Comparison of ENCODE assay signal across 26 cellular contexts in genomic region chr2:74427551-74427950, GRCh38. TPM values are rescaled to one million over a fixed set of nuclear protein-coding genes. Genes with fewer than 3 reads are reported as not detected.
DNase-seq lines count a peak whose midpoint lies in the region; ATAC-seq and TF ChIP-seq lines count a peak whose summit lies in the region.
"Had no signal": no experiment of that assay in that cellular context is flagged by ENCODE, and none has a peak within 500 bp of the region (broad histone marks: within the 10 kb centered on the region; RNA-seq: fewer than 3 reads in every experiment).

No MANE protein-coding gene starts in this region.

- peak overlapping the region; percentile 5 for H3K27ac Mint-ChIP-seq in activated CD4-positive, alpha-beta memory T cell treated with anti-CD3 and anti-CD28 coated beads for 36 hours
- no peak overlapping the region for H3K27ac Mint-ChIP-seq in activated CD4-positive, alpha-beta memory T cell treated with anti-CD3 and anti-CD28 coated beads, Interleukin-2, amount 10 ng/mL, durations not matched to agents 7 days and 5 days
- H3K27ac Mint-ChIP-seq: activated naive CD8-positive, alpha-beta T cell treated with anti-CD3 and anti-CD28 coated beads, Interleukin-2, amount 50 U/mL, for 24 hours; B cell had no signal

- TF ChIP-seq CTCF in epithelial cell of esophagus (IDR thresholded peaks at IDR 0.05; ENCODE audit: insufficient read depth, low read depth, low read length, missing control alignments) = no peak
- TF ChIP-seq CTCF in upper lobe of right lung (IDR thresholded peaks at IDR 0.05) = no peak

- no peak for DNase-seq in activated CD4-positive, alpha-beta memory T cell treated with anti-CD3 and anti-CD28 coated beads for 36 hours
- no peak for DNase-seq in activated CD4-positive, alpha-beta memory T cell treated with anti-CD3 and anti-CD28 coated beads, Interleukin-2, amount 10 ng/mL, durations not matched to agents 7 days and 5 days
- DNase-seq in RKO (ENCODE audit: low spot score) (peak; percentile 35), epithelial cell of esophagus (ENCODE audit: low read depth) (peak; percentile 73), upper lobe of right lung (peak; percentile 19), C1 segment of cervical spinal cord (lab: John Stamatoyannopoulos, UW) (no peak)
- DNase-seq: activated CD4-positive, alpha-beta T cell treated with anti-CD3 and anti-CD28 coated beads for 4 hours; activated gamma-delta T cell treated with Interleukin-2 at 50 U/mL for 16 hours; activated naive CD8-positive, alpha-beta T cell treated with anti-CD3 and anti-CD28 coated beads, Interleukin-2, amount 50 U/mL, for 24 hours; activated T-cell treated with anti-CD3 and anti-CD28 coated beads, Interleukin-2, amount 50 U/mL, for 1 hour; DMS53; erythroblast; left cardiac atrium; NCI-H1417 treated with DMSO at 0.1 percent for 48 hours; NCI-H2081; NCI-H345; NCI-H748 treated with DMSO at 0.1 percent for 48 hours; psoas muscle; stimulated activated naive CD4-positive, alpha-beta T cell treated with Interleukin-2 at 50 U/mL for 16 hours; T-helper 1 cell had no signal

- POLR2A ChIA-PET in activated CD4-positive, alpha-beta memory T cell treated with anti-CD3 and anti-CD28 coated beads for 36 hours (lab: Charles Lee) = no interaction called here
- POLR2A ChIA-PET in activated CD4-positive, alpha-beta memory T cell treated with anti-CD3 and anti-CD28 coated beads, Interleukin-2, amount 10 ng/mL, durations not matched to agents 7 days and 5 days (lab: Charles Lee) = interaction anchor here (1.1 kb wide), 1 partner anchor 27 kb away, joined by 3 read pairs; the partner anchor contains the start of gene INO80B

- peaks cover 14% of the 10 kb centered on the region for H3K36me3 Mint-ChIP-seq in activated CD4-positive, alpha-beta memory T cell treated with anti-CD3 and anti-CD28 coated beads for 36 hours
- peaks cover 28% of the 10 kb centered on the region for H3K36me3 Mint-ChIP-seq in activated CD4-positive, alpha-beta memory T cell treated with anti-CD3 and anti-CD28 coated beads, Interleukin-2, amount 10 ng/mL, durations not matched to agents 7 days and 5 days (ENCODE audit: low read depth)

- CTCF ChIA-PET in activated CD4-positive, alpha-beta memory T cell treated with anti-CD3 and anti-CD28 coated beads for 36 hours (lab: Charles Lee) = no interaction called here
- CTCF ChIA-PET in activated CD4-positive, alpha-beta memory T cell treated with anti-CD3 and anti-CD28 coated beads, Interleukin-2, amount 10 ng/mL, durations not matched to agents 7 days and 5 days (lab: Charles Lee) = no interaction called here

- intact Hi-C loops in activated CD4-positive, alpha-beta memory T cell treated with anti-CD3 and anti-CD28 coated beads for 36 hours (cut with micrococcal nuclease) = no loop called here
- intact Hi-C loops in upper lobe of right lung (cut with DNase I) = no loop called here

- H3K27me3 ChIP-seq in upper lobe of right lung = no peaks in the 10 kb centered on the region
- H3K27me3 ChIP-seq: SJSA1 had no signal

- H3K4me1 ChIP-seq in upper lobe of right lung = no peaks in the 10 kb centered on the region
- H3K4me1 ChIP-seq: HAP-1, psoas muscle, SJSA1 had no signal

- H3K9me3 ChIP-seq in upper lobe of right lung = no peaks in the 10 kb centered on the region
- H3K9me3 ChIP-seq: HAP-1, psoas muscle, SJSA1 had no signal

- H3K36me3 ChIP-seq in upper lobe of right lung = peaks cover 33% of the 10 kb centered on the region

- no peak overlapping the region for H3K4me3 Mint-ChIP-seq in activated CD4-positive, alpha-beta memory T cell treated with anti-CD3 and anti-CD28 coated beads for 36 hours
- no peak overlapping the region for H3K4me3 Mint-ChIP-seq in activated CD4-positive, alpha-beta memory T cell treated with anti-CD3 and anti-CD28 coated beads, Interleukin-2, amount 10 ng/mL, durations not matched to agents 7 days and 5 days
- H3K4me3 Mint-ChIP-seq: activated naive CD8-positive, alpha-beta T cell treated with anti-CD3 and anti-CD28 coated beads, Interleukin-2, amount 50 U/mL, for 24 hours; B cell had no signal

- no peaks in the 10 kb centered on the region for H3K27me3 Mint-ChIP-seq in activated CD4-positive, alpha-beta memory T cell treated with anti-CD3 and anti-CD28 coated beads for 36 hours
- no peaks in the 10 kb centered on the region for H3K27me3 Mint-ChIP-seq in activated CD4-positive, alpha-beta memory T cell treated with anti-CD3 and anti-CD28 coated beads, Interleukin-2, amount 10 ng/mL, durations not matched to agents 7 days and 5 days
- H3K27me3 Mint-ChIP-seq: activated naive CD8-positive, alpha-beta T cell treated with anti-CD3 and anti-CD28 coated beads, Interleukin-2, amount 50 U/mL, for 24 hours; B cell had no signal

- peaks cover 8% of the 10 kb centered on the region for H3K4me1 Mint-ChIP-seq in activated CD4-positive, alpha-beta memory T cell treated with anti-CD3 and anti-CD28 coated beads for 36 hours (ENCODE audit: low read depth)
- H3K4me1 Mint-ChIP-seq in activated CD4-positive, alpha-beta memory T cell treated with anti-CD3 and anti-CD28 coated beads, Interleukin-2, amount 10 ng/mL, durations not matched to agents 7 days and 5 days = peaks cover 14% of the 10 kb centered on the region

- ATAC-seq in upper lobe of right lung (no peak), HG02588 (IDR thresholded peaks at IDR 0.05; ENCODE audit: unreplicated experiment) (no peak), GM18502 (IDR thresholded peaks at IDR 0.05; ENCODE audit: poor library complexity, unreplicated experiment) (no peak)
- ATAC-seq: activated naive CD8-positive, alpha-beta T cell treated with anti-CD3 and anti-CD28 coated beads, Interleukin-2, amount 50 U/mL, for 24 hours; left cardiac atrium; psoas muscle had no signal

- H3K9me3 Mint-ChIP-seq in activated CD4-positive, alpha-beta memory T cell treated with anti-CD3 and anti-CD28 coated beads for 36 hours = no peaks in the 10 kb centered on the region
- H3K9me3 Mint-ChIP-seq in activated CD4-positive, alpha-beta memory T cell treated with anti-CD3 and anti-CD28 coated beads, Interleukin-2, amount 10 ng/mL, durations not matched to agents 7 days and 5 days = no peaks in the 10 kb centered on the region
- H3K9me3 Mint-ChIP-seq: activated naive CD8-positive, alpha-beta T cell treated with anti-CD3 and anti-CD28 coated beads, Interleukin-2, amount 50 U/mL, for 24 hours had no signal

- H3K4me3 ChIP-seq in epithelial cell of esophagus (ENCODE audit: low read length) (no peak overlapping the region), upper lobe of right lung (no peak overlapping the region)
- H3K4me3 ChIP-seq: HAP-1, psoas muscle, SJSA1 had no signal

- no peak overlapping the region for H3K27ac ChIP-seq in upper lobe of right lung
- H3K27ac ChIP-seq: KMS-11, psoas muscle, SJSA1 had no signal

RNA-seq across cellular contexts. Expression of gene WDR54, which starts 6.0 kb away (rescaled TPM):
- 100 to 1,000 TPM; 101 TPM for total RNA-seq in activated CD4-positive, alpha-beta memory T cell treated with anti-CD3 and anti-CD28 coated beads for 36 hours
- total RNA-seq in activated CD4-positive, alpha-beta memory T cell treated with anti-CD3 and anti-CD28 coated beads, Interleukin-2, amount 10 ng/mL, durations not matched to agents 7 days and 5 days = 100 to 1,000 TPM; 102 to 105 TPM
- total RNA-seq in upper lobe of right lung = 8.4 TPM

RNA-seq across cellular contexts. Expression of gene C2orf81, which starts 6.1 kb away (rescaled TPM):
- 1 to 10 TPM; 2.4 to 2.8 TPM for total RNA-seq in activated CD4-positive, alpha-beta memory T cell treated with anti-CD3 and anti-CD28 coated beads for 36 hours
- total RNA-seq in activated CD4-positive, alpha-beta memory T cell treated with anti-CD3 and anti-CD28 coated beads, Interleukin-2, amount 10 ng/mL, durations not matched to agents 7 days and 5 days = 1 to 10 TPM; 1.2 to 1.6 TPM
- total RNA-seq in upper lobe of right lung = 2.1 TPM

RNA-seq across cellular contexts. Expression of gene RTKN, which starts 14.2 kb away (rescaled TPM):
- 1 to 10 TPM; 1.4 to 1.6 TPM for total RNA-seq in activated CD4-positive, alpha-beta memory T cell treated with anti-CD3 and anti-CD28 coated beads for 36 hours
- total RNA-seq in activated CD4-positive, alpha-beta memory T cell treated with anti-CD3 and anti-CD28 coated beads, Interleukin-2, amount 10 ng/mL, durations not matched to agents 7 days and 5 days = 1 to 10 TPM; 1.1 TPM
- 32.3 TPM for total RNA-seq in upper lobe of right lung

RNA-seq across cellular contexts. Expression of gene INO80B, which starts 27.3 kb away (rescaled TPM):
- total RNA-seq in activated CD4-positive, alpha-beta memory T cell treated with anti-CD3 and anti-CD28 coated beads for 36 hours = 10 to 100 TPM; 32.8 to 35.0 TPM
- 10 to 100 TPM; 39.8 to 40.3 TPM for total RNA-seq in activated CD4-positive, alpha-beta memory T cell treated with anti-CD3 and anti-CD28 coated beads, Interleukin-2, amount 10 ng/mL, durations not matched to agents 7 days and 5 days
- total RNA-seq in upper lobe of right lung = 30.2 TPM

RNA-seq across cellular contexts. Expression of gene WBP1, which starts 30.7 kb away (rescaled TPM):
- 10 to 100 TPM; 32.9 to 35.9 TPM for total RNA-seq in activated CD4-positive, alpha-beta memory T cell treated with anti-CD3 and anti-CD28 coated beads for 36 hours
- total RNA-seq in activated CD4-positive, alpha-beta memory T cell treated with anti-CD3 and anti-CD28 coated beads, Interleukin-2, amount 10 ng/mL, durations not matched to agents 7 days and 5 days = 10 to 100 TPM; 58.3 to 60.4 TPM
- total RNA-seq in upper lobe of right lung = 57.5 TPM

Comparison
In these comparisons a context has a peak if more than half of its experiments do, and no peak if none do; other contexts are left out.
1. DNase-seq: peak in RKO (single experiment), epithelial cell of esophagus (single experiment) and upper lobe of right lung (single experiment); none in activated CD4-positive, alpha-beta memory T cell treated with anti-CD3 and anti-CD28 coated beads for 36 hours (single experiment), activated CD4-positive, alpha-beta memory T cell treated with anti-CD3 and anti-CD28 coated beads, Interleukin-2, amount 10 ng/mL, durations not matched to agents 7 days and 5 days (single experiment) and C1 segment of cervical spinal cord (0 of 14).
2. RNA of gene WDR54, which starts 6.0 kb away (total RNA-seq): 102 to 105 TPM in activated CD4-positive, alpha-beta memory T cell treated with anti-CD3 and anti-CD28 coated beads, Interleukin-2, amount 10 ng/mL, durations not matched to agents 7 days and 5 days and 101 TPM in activated CD4-positive, alpha-beta memory T cell treated with anti-CD3 and anti-CD28 coated beads for 36 hours; 8.4 TPM in upper lobe of right lung (single experiment); every median in the first group is over 10 times any median in the second.
3. RNA of gene RTKN, which starts 14.2 kb away (total RNA-seq): 32.3 TPM in upper lobe of right lung (single experiment); 1.4 to 1.6 TPM in activated CD4-positive, alpha-beta memory T cell treated with anti-CD3 and anti-CD28 coated beads for 36 hours and 1.1 TPM in activated CD4-positive, alpha-beta memory T cell treated with anti-CD3 and anti-CD28 coated beads, Interleukin-2, amount 10 ng/mL, durations not matched to agents 7 days and 5 days; every median in the first group is over 10 times any median in the second.